Comparison of ENCODE assay signal across 8 cellular contexts in genomic region chr13:92806215-92806614, GRCh38.
DNase-seq lines count a peak whose midpoint lies in the region; ATAC-seq and TF ChIP-seq lines count a peak whose summit lies in the region.

No MANE protein-coding gene starts in this region.

- H3K9ac ChIP-seq in duodenal mucosa (ENCODE audit: low read depth in 1 of 2, low read length in 2 of 2) = no peak overlapping the region

- peak; percentile 46 for DNase-seq in M059J (ENCODE audit: low read depth)
- no peak for DNase-seq in sigmoid colon
- DNase-seq in ureter (ENCODE audit: low spot score) = no peak
- DNase-seq in erythroblast (lab: John Stamatoyannopoulos, UW) = no peak
- no peak for DNase-seq in NCI-H1694 (lab: John Stamatoyannopoulos, UW)

- H3K9me3 ChIP-seq in duodenal mucosa (ENCODE audit: control insufficient read depth in 1 of 2, low read length in 2 of 2) (peaks cover 0 to 3% of the 10 kb centered on the region in 2 donors), sigmoid colon (no peaks in the 10 kb centered on the region)

- no peak for TF ChIP-seq EP300 in sigmoid colon (IDR thresholded peaks at IDR 0.05)

- H3K4me3 ChIP-seq in duodenal mucosa (ENCODE audit: low read depth in 1 of 2, low read length in 2 of 2) (peak overlapping the region; percentile 61 to 71), sigmoid colon (peak overlapping the region in 3 of 4 donors; percentile 27 to 38 (median 33))

- H3K27me3 ChIP-seq in duodenal mucosa (ENCODE audit: control insufficient read depth in 1 of 2, insufficient read depth in 2 of 2, low read length in 2 of 2) = no peaks in the 10 kb centered on the region
- H3K27me3 ChIP-seq in sigmoid colon = no peaks in the 10 kb centered on the region

- TF ChIP-seq POLR2A in sigmoid colon (IDR thresholded peaks at IDR 0.05) (no peak), erythroblast (IDR thresholded peaks at IDR 0.05; ENCODE audit: low read length) (no peak)

- WGBS in sigmoid colon, 2 donors = 19 to 38% methylated on average over 4 of the region's 4 CpGs

- intact Hi-C loops in sigmoid colon (cut with DNase I) = no loop called here

- TF ChIP-seq CTCF in sigmoid colon (IDR thresholded peaks at IDR 0.05) = no peak

- H3K4me1 ChIP-seq in duodenal mucosa (ENCODE audit: control insufficient read depth in 1 of 2, insufficient read depth in 2 of 2, low read length in 2 of 2) (peaks cover 0 to 5% of the 10 kb centered on the region in 2 donors), sigmoid colon (peaks cover 0 to 22% (median 7%) of the 10 kb centered on the region in 4 donors)

- ATAC-seq in GM18909 (IDR thresholded peaks at IDR 0.05; ENCODE audit: poor library complexity, unreplicated experiment) = peak; percentile 56
- no peak for ATAC-seq in GM21529 (IDR thresholded peaks at IDR 0.05; ENCODE audit: unreplicated experiment)

- H3K27ac ChIP-seq in duodenal mucosa (ENCODE audit: low read depth, low read length) (no peak overlapping the region), sigmoid colon (peak overlapping the region; percentile 22 to 65 (median 41))

- H3K36me3 ChIP-seq in duodenal mucosa (ENCODE audit: control insufficient read depth in 1 of 2, insufficient read depth in 2 of 2, low read length in 2 of 2) = no peaks in the 10 kb centered on the region
- no peaks in the 10 kb centered on the region for H3K36me3 ChIP-seq in sigmoid colon
